In genomic region chr16:66650707-66651473, GRCh38 we compare ENCODE assay signal across 8 cellular contexts. TPM values are rescaled to one million over a fixed set of nuclear protein-coding genes. Genes with fewer than 3 reads are reported as not detected.
DNase-seq lines count a peak whose midpoint lies in the region; ATAC-seq, FAIRE-seq and TF ChIP-seq lines count a peak whose summit lies in the region.

No MANE protein-coding gene starts in this region.

- intact Hi-C loops in Right ventricle myocardium inferior (cut with DNase I) = loop anchor here (5.0 kb wide), 1 partner anchor 216 kb away; no protein-coding TSS in a partner anchor
- intact Hi-C loops in pancreas (cut with DNase I) = no loop called here
- intact Hi-C loops in thyroid gland (cut with DNase I) = loop anchor here (5.0 kb wide), 1 partner anchor 101 kb away; the partner anchor contains the start of gene DYNC1LI2

- ATAC-seq in activated naive CD4-positive, alpha-beta T cell treated with anti-CD3 and anti-CD28 coated beads, Interleukin-2, amount 50 U/mL, for 72 hours = peak; percentile 98 to 99
- peak; percentile 91 for ATAC-seq in Right ventricle myocardium inferior
- ATAC-seq in pancreas = peak; percentile 81 to 98 (median 96)

- peaks cover 20% of the 10 kb centered on the region; the same call in 1 of the 2 replicates for H3K79me2 ChIP-seq in SK-N-SH (ENCODE audit: insufficient read depth)

- H3K9me2 ChIP-seq in SK-N-SH = no peaks in the 10 kb centered on the region

- no peak for TF ChIP-seq EP300 in SK-N-SH (IDR thresholded peaks at IDR 0.05; ENCODE audit: borderline replicate concordance in 1 of 2, low read depth in 1 of 2, low read length in 1 of 2)

- POLR2A ChIA-PET in HEK293 (lab: Yijun Ruan, JAX) = interaction anchor here (0.6 to 1.6 kb wide), 4 partner anchors 10 to 108 kb away, joined by 3 to 10 read pairs (median 4); no protein-coding TSS in a partner anchor
- POLR2A ChIA-PET in SK-N-SH (lab: Yijun Ruan, JAX) = interaction anchor here (1.7 kb wide), 1 partner anchor 10 kb away, joined by 7 read pairs; no protein-coding TSS in a partner anchor

- H3K9me3 Mint-ChIP-seq in activated naive CD4-positive, alpha-beta T cell treated with anti-CD3 and anti-CD28 coated beads, Interleukin-2, amount 50 U/mL, for 72 hours = no peaks in the 10 kb centered on the region

- H3K4me1 ChIP-seq in HEK293 (ENCODE audit: control insufficient read depth, insufficient read depth, low read length) = peaks cover 5% of the 10 kb centered on the region
- H3K4me1 ChIP-seq in SK-N-SH (ENCODE audit: control insufficient read depth in 1 of 2, insufficient read depth in 2 of 2, low read depth in 1 of 2, low read length in 1 of 2) = peaks cover 4 to 6% of the 10 kb centered on the region in 2 experiments; a peak in 1 of 4 replicates
- peaks cover 0 to 3% (median 0%) of the 10 kb centered on the region in 3 donors for H3K4me1 ChIP-seq in pancreas
- peaks cover 10 to 50% of the 10 kb centered on the region in 2 donors for H3K4me1 ChIP-seq in thyroid gland

- H3K36me3 ChIP-seq in HEK293 (ENCODE audit: control insufficient read depth in 2 of 2, insufficient read depth in 1 of 2, low read length in 2 of 2) (no peaks in the 10 kb centered on the region), SK-N-SH (replicated peaks in 1 of 2; ENCODE audit: control insufficient read depth in 1 of 2, insufficient read depth in 2 of 2, low read length in 1 of 2) (no peaks in the 10 kb centered on the region), pancreas (no peaks in the 10 kb centered on the region), thyroid gland (no peaks in the 10 kb centered on the region)

- CTCF ChIA-PET in HEK293 (lab: Yijun Ruan, JAX) (interaction anchor here (0.5 to 3.7 kb wide), 38 partner anchors 8 to 674 kb away, joined by 3 to 86 read pairs (median 4); partner anchors contain the start of genes CMTM4 and NAE1), SK-N-SH (lab: Yijun Ruan, JAX) (interaction anchor here (0.6 to 2.5 kb wide), 58 partner anchors 8 to 1743 kb away, joined by 3 to 66 read pairs (median 4); partner anchors contain the start of genes CKLF, CMTM3, CMTM4 and DYNC1LI2)

- WGBS in SK-N-SH (ENCODE audit: low lambda C conversion rate) = 21% methylated on average over 18 of the region's 18 CpGs
- WGBS in pancreas, 2 donors = 25 to 27% methylated on average over 18 of the region's 18 CpGs
- 24 to 26% methylated on average over 18 of the region's 18 CpGs for WGBS in thyroid gland, 2 donors

- H4K20me1 ChIP-seq in SK-N-SH (ENCODE audit: insufficient read depth) = no peaks in the 10 kb centered on the region

- H3K9ac ChIP-seq in SK-N-SH = 0 out of 2 replicates have a peak overlapping the region, but pooled peaks have one; percentile 14

- no peaks in the 10 kb centered on the region for H3K36me3 Mint-ChIP-seq in activated naive CD4-positive, alpha-beta T cell treated with anti-CD3 and anti-CD28 coated beads, Interleukin-2, amount 50 U/mL, for 72 hours

- H3K27ac ChIP-seq in HEK293 (ENCODE audit: extremely low read depth, low read depth, low read length) (no peak overlapping the region; the same call in 1 of the 2 replicates), SK-N-SH (ENCODE audit: low read depth in 2 of 2, low read length in 1 of 2) (peak overlapping the region in 1 of 2 experiments; percentile 18; a peak in 1 of 4 replicates), pancreas (no peak overlapping the region), thyroid gland (no peak overlapping the region)

- no peak overlapping the region for H3K4me3 ChIP-seq in HEK293 (ENCODE audit: low read depth, low read length)
- peak overlapping the region; percentile 38 to 46 for H3K4me3 ChIP-seq in SK-N-SH (ENCODE audit: low read depth in 2 of 2, low read length in 1 of 2)
- H3K4me3 ChIP-seq in pancreas = no peak overlapping the region
- no peak overlapping the region for H3K4me3 ChIP-seq in thyroid gland (replicated peaks in 1 of 3)

- H3K4me2 ChIP-seq in SK-N-SH = peak overlapping the region; percentile 63

- no peaks in the 10 kb centered on the region for H3F3A ChIP-seq in SK-N-SH (replicated peaks; ENCODE audit: insufficient read depth)

- H2AFZ ChIP-seq in SK-N-SH (ENCODE audit: low read depth) = peak overlapping the region; percentile 55; the same call in 1 of the 2 replicates

- DNase-seq in EH (ENCODE audit: low read depth) (peak; percentile 83), NCI-H1048 (lab: John Stamatoyannopoulos, UW) (peak; percentile 7), SK-N-SH (peak; percentile 83), Right ventricle myocardium inferior (ENCODE audit: missing footprints) (no peak), pancreas (peak in 5 of 6 donors; percentile 65 to 76 (median 70)), thyroid gland (peak; percentile 76 to 83)
- DNase-seq in activated naive CD4-positive, alpha-beta T cell treated with anti-CD3 and anti-CD28 coated beads, Interleukin-2, amount 50 U/mL, for 72 hours (ENCODE audit: low spot score in 2 of 2) = peak; percentile 57 to 86

- no peak for FAIRE-seq in pancreas (lab: Jason Lieb, UNC)

- peak overlapping the region in 1 of 2 donors; percentile 50 for H3K27ac Mint-ChIP-seq in activated naive CD4-positive, alpha-beta T cell treated with anti-CD3 and anti-CD28 coated beads, Interleukin-2, amount 50 U/mL, for 72 hours

- peak; percentile 87 for TF ChIP-seq CTCF in HEK293 (tag by site-specific recombination; IDR thresholded peaks at IDR 0.05)
- TF ChIP-seq CTCF in SK-N-SH (IDR thresholded peaks at IDR 0.05) = peak; percentile 94
- peak; percentile 87 to 90 (median 88) for TF ChIP-seq CTCF in pancreas (IDR thresholded peaks at IDR 0.05)
- TF ChIP-seq CTCF in thyroid gland (IDR thresholded peaks at IDR 0.05) = peak; percentile 85 to 97 (median 88)

- no peak for TF ChIP-seq POLR2A in thyroid gland (IDR thresholded peaks at IDR 0.05)

- no peaks in the 10 kb centered on the region for H3K27me3 ChIP-seq in SK-N-SH (ENCODE audit: insufficient read depth)
- H3K27me3 ChIP-seq in pancreas = no peaks in the 10 kb centered on the region
- no peaks in the 10 kb centered on the region for H3K27me3 ChIP-seq in thyroid gland

- TF ChIP-seq RAD21 in SK-N-SH (IDR thresholded peaks at IDR 0.05; ENCODE audit: low read length) = peak; percentile 71

- H3K9me3 ChIP-seq in HEK293 (ENCODE audit: control insufficient read depth, insufficient read depth, low read depth, low read length) (no peaks in the 10 kb centered on the region), SK-N-SH (no peaks in the 10 kb centered on the region), pancreas (no peaks in the 10 kb centered on the region), thyroid gland (no peaks in the 10 kb centered on the region)

TF ChIP-seq in HEK293, 187 proteins besides CTCF, POLR2A, EP300 and RAD21 (continues in another document):
- TF ChIP-seq, protein P1, sequence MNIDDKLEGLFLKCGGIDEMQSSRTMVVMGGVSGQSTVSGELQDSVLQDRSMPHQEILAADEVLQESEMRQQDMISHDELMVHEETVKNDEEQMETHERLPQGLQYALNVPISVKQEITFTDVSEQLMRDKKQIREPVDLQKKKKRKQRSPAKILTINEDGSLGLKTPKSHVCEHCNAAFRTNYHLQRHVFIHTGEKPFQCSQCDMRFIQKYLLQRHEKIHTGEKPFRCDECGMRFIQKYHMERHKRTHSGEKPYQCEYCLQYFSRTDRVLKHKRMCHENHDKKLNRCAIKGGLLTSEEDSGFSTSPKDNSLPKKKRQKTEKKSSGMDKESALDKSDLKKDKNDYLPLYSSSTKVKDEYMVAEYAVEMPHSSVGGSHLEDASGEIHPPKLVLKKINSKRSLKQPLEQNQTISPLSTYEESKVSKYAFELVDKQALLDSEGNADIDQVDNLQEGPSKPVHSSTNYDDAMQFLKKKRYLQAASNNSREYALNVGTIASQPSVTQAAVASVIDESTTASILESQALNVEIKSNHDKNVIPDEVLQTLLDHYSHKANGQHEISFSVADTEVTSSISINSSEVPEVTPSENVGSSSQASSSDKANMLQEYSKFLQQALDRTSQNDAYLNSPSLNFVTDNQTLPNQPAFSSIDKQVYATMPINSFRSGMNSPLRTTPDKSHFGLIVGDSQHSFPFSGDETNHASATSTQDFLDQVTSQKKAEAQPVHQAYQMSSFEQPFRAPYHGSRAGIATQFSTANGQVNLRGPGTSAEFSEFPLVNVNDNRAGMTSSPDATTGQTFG (tag by site-specific recombination; IDR thresholded peaks at IDR 0.05; ENCODE audit: borderline replicate concordance) = no peak

TF ChIP-seq in SK-N-SH, 30 proteins besides CTCF, POLR2A, EP300 and RAD21 (continues in another document):
- TF ChIP-seq GABPA (IDR thresholded peaks at IDR 0.05; ENCODE audit: low read depth) (no peak), RFX5 (IDR thresholded peaks at IDR 0.05; ENCODE audit: low read length) (peak; percentile 52; the same call in 1 of the 2 replicates), NRF1 (IDR thresholded peaks at IDR 0.05; ENCODE audit: low read depth, low read length) (no peak), FOXM1 (IDR thresholded peaks at IDR 0.05; ENCODE audit: low read depth) (no peak), USF2 (IDR thresholded peaks at IDR 0.05; ENCODE audit: borderline replicate concordance, low read depth, low read length) (no peak)

RNA-seq across cellular contexts. Expression of gene CMTM4, which starts 45.7 kb away (rescaled TPM):
- polyA plus RNA-seq in SK-N-SH (2012; rRNA removed) (21.7 and 30.8 TPM in 2 replicates), pancreas (10 to 100 TPM; 14.9 to 18.4 TPM)
- polyA plus RNA-seq in SK-N-SH (2012; cell fraction: cytosol; rRNA removed) = 18.9 and 22.2 TPM in 2 replicates
- 22.9 and 26.7 TPM in 2 replicates for polyA plus RNA-seq in SK-N-SH (2012; cell fraction: nucleus; rRNA removed)
- total RNA-seq in activated naive CD4-positive, alpha-beta T cell treated with anti-CD3 and anti-CD28 coated beads, Interleukin-2, amount 50 U/mL, for 72 hours = 1 to 10 TPM; 2.4 to 3.3 TPM
- total RNA-seq in Right ventricle myocardium inferior (10.9 TPM), pancreas (10 to 100 TPM; 31.7 to 43.5 (median 38.8) TPM), thyroid gland (100 to 1,000 TPM; 170 to 246 (median 201) TPM)

RNA-seq across cellular contexts. Expression of gene CMTM3, which starts 46.4 kb away (rescaled TPM):
- polyA plus RNA-seq in SK-N-SH (2012; rRNA removed) (64.2 and 69.4 TPM in 2 replicates), pancreas (1 to 10 TPM; 4.3 to 4.8 TPM)
- polyA plus RNA-seq in SK-N-SH (2012; cell fraction: cytosol; rRNA removed) = 51.4 and 73.9 TPM in 2 replicates
- polyA plus RNA-seq in SK-N-SH (2012; cell fraction: nucleus; rRNA removed) = 44.1 and 60.0 TPM in 2 replicates
- 10 to 100 TPM; 40.0 to 74.0 TPM for total RNA-seq in activated naive CD4-positive, alpha-beta T cell treated with anti-CD3 and anti-CD28 coated beads, Interleukin-2, amount 50 U/mL, for 72 hours
- total RNA-seq in Right ventricle myocardium inferior (11.8 TPM), pancreas (10 to 100 TPM in 1 of 6 donors, 1 to 10 TPM in 4, under 1 TPM in 1; 0.79 to 20.8 (median 2.6) TPM), thyroid gland (10 to 100 TPM in 3 of 4 donors, 1 to 10 TPM in 1; 5.9 to 32.0 (median 21.3) TPM)

Comparison
In these comparisons a context has a peak if more than half of its experiments do, and no peak if none do; other contexts are left out.
1. H3K4me3 ChIP-seq: peak in SK-N-SH (2 of 2); none in HEK293 (single experiment), pancreas (0 of 4) and thyroid gland (0 of 3).
2. intact Hi-C loops: an anchor here in Right ventricle myocardium inferior (5.0 kb wide) and thyroid gland (5.0 kb wide); none called in pancreas.
3. Peak in every context shown above with its lines, with median percentiles within 50 percentile points of each other: CTCF ChIP-seq and ATAC-seq.